22 cellular contexts compared by ENCODE assay signal in genomic region chr1:154411525-154411924, GRCh38. TPM values are rescaled to one million over a fixed set of nuclear protein-coding genes. Genes with fewer than 3 reads are reported as not detected.
A peak's percentile ranks its signal among the peaks of the same experiment; 100 is the strongest.
DNase-seq lines count a peak whose midpoint lies in the region; ATAC-seq and TF ChIP-seq lines count a peak whose summit lies in the region.
"Had no signal": no experiment of that assay in that cellular context is flagged by ENCODE, and none has a peak within 500 bp of the region (broad histone marks: within the 10 kb centered on the region; RNA-seq: fewer than 3 reads in every experiment).

No MANE protein-coding gene starts in this region.

- peak overlapping the region; percentile 84 to 96 (median 90) for H3K27ac Mint-ChIP-seq in CD4-positive, CD25-positive, alpha-beta regulatory T cell
- peak overlapping the region; percentile 87 for H3K27ac Mint-ChIP-seq in activated T-helper 17 cell treated with anti-CD3 and anti-CD28 coated beads, Interleukin-2, amount 50 U/mL, for 72 hours
- peak overlapping the region in 6 of 10 donors; percentile 47 to 94 (median 83) for H3K27ac Mint-ChIP-seq in naive thymus-derived CD8-positive, alpha-beta T cell
- H3K27ac Mint-ChIP-seq: HFFc6 had no signal

- peaks cover 91% of the 10 kb centered on the region for H3K4me1 ChIP-seq in CD4-positive, CD25-positive, alpha-beta regulatory T cell (ENCODE audit: control insufficient read depth, insufficient read depth, low read length, poor library complexity, severe bottlenecking)
- H3K4me1 ChIP-seq in HEK293 (ENCODE audit: control insufficient read depth, insufficient read depth, low read length), result no peaks in the 10 kb centered on the region; the same call in 1 of the 2 replicates

- no peaks in the 10 kb centered on the region for H3K27me3 Mint-ChIP-seq in CD4-positive, CD25-positive, alpha-beta regulatory T cell
- no peaks in the 10 kb centered on the region for H3K27me3 Mint-ChIP-seq in activated T-helper 17 cell treated with anti-CD3 and anti-CD28 coated beads, Interleukin-2, amount 50 U/mL, for 72 hours
- no peaks in the 10 kb centered on the region for H3K27me3 Mint-ChIP-seq in naive thymus-derived CD8-positive, alpha-beta T cell

- peak overlapping the region; percentile 24 for H3K4me3 ChIP-seq in CD4-positive, CD25-positive, alpha-beta regulatory T cell (ENCODE audit: low read depth, low read length)
- no peak overlapping the region for H3K4me3 ChIP-seq in HEK293 (ENCODE audit: low read depth, low read length)
- H3K4me3 ChIP-seq: mucosa of descending colon, PC-9, psoas muscle, spleen, upper lobe of left lung had no signal

- peaks cover 23% of the 10 kb centered on the region for H3K36me3 ChIP-seq in CD4-positive, CD25-positive, alpha-beta regulatory T cell (ENCODE audit: control insufficient read depth, insufficient read depth, low read length)
- no peaks in the 10 kb centered on the region for H3K36me3 ChIP-seq in HEK293 (ENCODE audit: control insufficient read depth in 2 of 2, insufficient read depth in 1 of 2, low read length in 2 of 2)
- H3K36me3 ChIP-seq: upper lobe of left lung, WERI-Rb-1 had no signal

- H3K36me3 Mint-ChIP-seq in CD4-positive, CD25-positive, alpha-beta regulatory T cell, result peaks cover 21% of the 10 kb centered on the region
- H3K36me3 Mint-ChIP-seq in activated T-helper 17 cell treated with anti-CD3 and anti-CD28 coated beads, Interleukin-2, amount 50 U/mL, for 72 hours (ENCODE audit: low read depth), result peaks cover 72% of the 10 kb centered on the region
- H3K36me3 Mint-ChIP-seq in naive thymus-derived CD8-positive, alpha-beta T cell, result peaks cover 0 to 36% (median 4%) of the 10 kb centered on the region in 3 donors

- POLR2A ChIA-PET in HEK293 (lab: Yijun Ruan, JAX), result no interaction called here
- POLR2A ChIA-PET in naive thymus-derived CD8-positive, alpha-beta T cell (lab: Charles Lee), result interaction anchor here (1.8 kb wide), 1 partner anchor 8 kb away, joined by 10 read pairs; no protein-coding TSS in a partner anchor

- peak overlapping the region in 3 of 4 donors; percentile 95 to 99 (median 96) for H3K4me3 Mint-ChIP-seq in CD4-positive, CD25-positive, alpha-beta regulatory T cell
- peak overlapping the region; percentile 91 for H3K4me3 Mint-ChIP-seq in activated T-helper 17 cell treated with anti-CD3 and anti-CD28 coated beads, Interleukin-2, amount 50 U/mL, for 72 hours
- peak overlapping the region in 2 of 10 donors; percentile 14 to 40 for H3K4me3 Mint-ChIP-seq in naive thymus-derived CD8-positive, alpha-beta T cell
- H3K4me3 Mint-ChIP-seq: HFFc6 had no signal

- H3K9me3 ChIP-seq in CD4-positive, CD25-positive, alpha-beta regulatory T cell (ENCODE audit: control insufficient read depth in 2 of 2, low read length in 2 of 2), result no peaks in the 10 kb centered on the region
- no peaks in the 10 kb centered on the region for H3K9me3 ChIP-seq in HEK293 (ENCODE audit: control insufficient read depth, insufficient read depth, low read depth, low read length)
- H3K9me3 ChIP-seq: mucosa of descending colon, psoas muscle, spleen, upper lobe of left lung had no signal

- no peak for TF ChIP-seq CTCF in HEK293 (tag by site-specific recombination; IDR thresholded peaks at IDR 0.05)

- peaks cover 0 to under 1% (median 0%) of the 10 kb centered on the region in 7 donors for H3K9me3 Mint-ChIP-seq in CD4-positive, CD25-positive, alpha-beta regulatory T cell
- no peaks in the 10 kb centered on the region for H3K9me3 Mint-ChIP-seq in activated T-helper 17 cell treated with anti-CD3 and anti-CD28 coated beads, Interleukin-2, amount 50 U/mL, for 72 hours
- no peaks in the 10 kb centered on the region for H3K9me3 Mint-ChIP-seq in naive thymus-derived CD8-positive, alpha-beta T cell
- H3K9me3 Mint-ChIP-seq: HFFc6 had no signal

- peak overlapping the region; percentile 87 for H3K27ac ChIP-seq in CD4-positive, CD25-positive, alpha-beta regulatory T cell (ENCODE audit: insufficient read depth, low read length, poor library complexity, severe bottlenecking)
- H3K27ac ChIP-seq in HEK293 (ENCODE audit: extremely low read depth, low read depth, low read length), result no peak overlapping the region
- H3K27ac ChIP-seq: PC-9, psoas muscle, WERI-Rb-1 had no signal

- CTCF ChIA-PET in HEK293 (lab: Yijun Ruan, JAX), result no interaction called here

- peaks cover 20 to 91% (median 52%) of the 10 kb centered on the region in 4 donors for H3K4me1 Mint-ChIP-seq in CD4-positive, CD25-positive, alpha-beta regulatory T cell
- peaks cover 53% of the 10 kb centered on the region for H3K4me1 Mint-ChIP-seq in activated T-helper 17 cell treated with anti-CD3 and anti-CD28 coated beads, Interleukin-2, amount 50 U/mL, for 72 hours
- H3K4me1 Mint-ChIP-seq in naive thymus-derived CD8-positive, alpha-beta T cell, result peaks cover 37 to 82% (median 72%) of the 10 kb centered on the region in 4 donors

- no peak for DNase-seq in CD4-positive, CD25-positive, alpha-beta regulatory T cell
- DNase-seq in naive thymus-derived CD8-positive, alpha-beta T cell, result no peak
- DNase-seq in cortex of kidney (lab: John Stamatoyannopoulos, UW), result no peak
- no peak for DNase-seq in Kasumi-1 (lab: John Stamatoyannopoulos, UW)
- DNase-seq: activated CD4-positive, alpha-beta T cell treated with anti-CD3 and anti-CD28 coated beads, Interleukin-2, amount 50 U/mL, for 4 hours; activated T-cell treated with anti-CD3 and anti-CD28 coated beads, Interleukin-2, amount 50 U/mL, for 1 hour; Calu3; HFFc6; left cardiac atrium; NCI-H1694; NCI-H748 treated with DMSO at 0.1 percent for 48 hours; PC-9; psoas muscle; SIG-M5; spleen; stimulated activated CD4-positive, alpha-beta T cell treated with anti-CD3 and anti-CD28 coated beads, Interleukin-4, amount 100 ng/mL, for 24 hours; upper lobe of left lung; WERI-Rb-1 had no signal

- H3K27me3 ChIP-seq in CD4-positive, CD25-positive, alpha-beta regulatory T cell (ENCODE audit: control insufficient read depth, insufficient read depth, low read length), result no peaks in the 10 kb centered on the region
- H3K27me3 ChIP-seq: spleen, upper lobe of left lung had no signal

- no peak for ATAC-seq in CD4-positive, CD25-positive, alpha-beta regulatory T cell (ENCODE audit: low read depth in 2 of 2)
- no peak for ATAC-seq in activated T-helper 17 cell treated with anti-CD3 and anti-CD28 coated beads, Interleukin-2, amount 50 U/mL, for 72 hours (replicated peaks)
- no peak for ATAC-seq in naive thymus-derived CD8-positive, alpha-beta T cell
- ATAC-seq in GM18870 (IDR thresholded peaks at IDR 0.05; ENCODE audit: unreplicated experiment), result no peak
- ATAC-seq: left cardiac atrium, mucosa of descending colon, psoas muscle had no signal

TF ChIP-seq in HEK293, 187 proteins besides CTCF, POLR2A, EP300 and RAD21:
- no peak for TF ChIP-seq ZNF394 (tag by site-specific recombination; IDR thresholded peaks at IDR 0.05; ENCODE audit: borderline replicate concordance)
- 0 out of 2 replicates have a peak, but pooled peaks have one; percentile 10 for TF ChIP-seq GLIS1 (tag by site-specific recombination; IDR thresholded peaks at IDR 0.05)
- TF ChIP-seq ZBTB26 (tag by site-specific recombination; optimal IDR thresholded peaks at IDR 0.05), result no peak
- no peak for TF ChIP-seq ZNF426 (tag by site-specific recombination; IDR thresholded peaks at IDR 0.05)
- no peak for TF ChIP-seq TCF7L2 (IDR thresholded peaks at IDR 0.05; ENCODE audit: borderline replicate concordance, low read depth, low read length)
- TF ChIP-seq ZNF473 (tag by site-specific recombination; IDR thresholded peaks at IDR 0.05), result no peak
- no peak for TF ChIP-seq ZNF621 (tag by site-specific recombination; IDR thresholded peaks at IDR 0.05)
TF ChIP-seq in HEK293: peak in this region for 1.

RNA-seq across cellular contexts. Expression of gene IL6R, which starts 6.4 kb away (rescaled TPM):
- 135 TPM for total RNA-seq in CD4-positive, CD25-positive, alpha-beta regulatory T cell
- 10 to 100 TPM; 54.5 to 84.4 (median 62.2) TPM for polyA plus RNA-seq in CD4-positive, CD25-positive, alpha-beta regulatory T cell
- total RNA-seq in activated T-helper 17 cell treated with anti-CD3 and anti-CD28 coated beads, Interleukin-2, amount 50 U/mL, for 72 hours, result 10 to 100 TPM; 38.2 to 41.2 TPM
- 10 to 100 TPM; 44.4 to 49.9 TPM for total RNA-seq in naive thymus-derived CD8-positive, alpha-beta T cell
- 10 to 100 TPM; 20.1 to 44.1 (median 28.4) TPM for polyA plus RNA-seq in naive thymus-derived CD8-positive, alpha-beta T cell
